ENCODE assay signal across 25 cellular contexts in the genomic region with DNA sequence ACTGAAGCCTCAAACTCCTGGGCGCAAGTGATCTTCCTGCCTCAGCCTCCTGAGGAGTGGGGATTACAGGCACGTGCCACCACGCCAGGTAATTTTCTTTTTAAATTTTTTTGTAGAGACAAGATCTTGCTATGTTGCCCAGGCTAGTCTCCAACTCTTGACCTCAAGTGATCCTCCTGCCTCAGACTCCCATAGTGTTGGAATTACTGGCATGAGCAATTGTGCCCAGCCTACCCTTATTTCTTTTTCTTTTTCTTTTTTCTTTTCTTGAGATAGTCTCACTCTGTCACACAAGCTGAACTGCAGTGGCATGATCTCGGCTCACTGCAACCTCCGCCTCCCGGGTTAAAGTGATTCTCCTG.
DNase-seq lines count a peak whose midpoint lies in the region; ATAC-seq and TF ChIP-seq lines count a peak whose summit lies in the region.
"Had no signal": no experiment of that assay in that cellular context is flagged by ENCODE, and none has a peak within 500 bp of the region (broad histone marks: within the 10 kb centered on the region; RNA-seq: fewer than 3 reads in every experiment).

No MANE protein-coding gene starts in this region.

- no peak overlapping the region for H3K18ac ChIP-seq in trophoblast cell (ENCODE audit: low read length)

- TF ChIP-seq CTCF in SK-N-SH (IDR thresholded peaks at IDR 0.05) (no peak), GM23338 (conservative IDR thresholded peaks at IDR 0.05; ENCODE audit: low read depth in 2 of 2) (no peak), WERI-Rb-1 (IDR thresholded peaks at IDR 0.05; ENCODE audit: low read depth, low read length) (no peak), hepatocyte (IDR thresholded peaks at IDR 0.05; ENCODE audit: poor library complexity) (no peak)

- no peak overlapping the region for H2AK5ac ChIP-seq in trophoblast cell (ENCODE audit: low read length)

- no peak overlapping the region for H3K4me3 ChIP-seq in SK-N-SH (ENCODE audit: low read depth in 2 of 2, low read length in 1 of 2)
- no peak overlapping the region for H3K4me3 ChIP-seq in GM23338
- no peak overlapping the region for H3K4me3 ChIP-seq in WERI-Rb-1 (ENCODE audit: low read depth, low read length)
- H3K4me3 ChIP-seq in trophoblast cell (ENCODE audit: low read depth, low read length): no peak overlapping the region
- H3K4me3 ChIP-seq in hepatocyte: no peak overlapping the region

- H4K20me1 ChIP-seq in SK-N-SH (ENCODE audit: insufficient read depth): no peaks in the 10 kb centered on the region
- H4K20me1 ChIP-seq in GM23338 (replicated peaks; ENCODE audit: insufficient read depth): no peaks in the 10 kb centered on the region
- H4K20me1 ChIP-seq in hepatocyte (ENCODE audit: insufficient read depth, poor library complexity, severe bottlenecking): no peaks in the 10 kb centered on the region

- no peaks in the 10 kb centered on the region for H3K9me2 ChIP-seq in SK-N-SH
- no peaks in the 10 kb centered on the region for H3K9me2 ChIP-seq in GM23338 (ENCODE audit: insufficient read depth)
- H3K9me2 ChIP-seq in hepatocyte (replicated peaks; ENCODE audit: insufficient read depth): no peaks in the 10 kb centered on the region

- no peak overlapping the region for H4K91ac ChIP-seq in trophoblast cell (ENCODE audit: low read depth, low read length)

- DNase-seq in SK-N-SH (no peak), GM23338 (ENCODE audit: low spot score) (no peak), WERI-Rb-1 (no peak), trophoblast cell (peak; percentile 78 to 88), SIG-M5 (lab: John Stamatoyannopoulos, UW) (no peak), hepatocyte (ENCODE audit: low spot score) (no peak)
- DNase-seq: BE2C; CD8-positive, alpha-beta memory T cell; DMS 273 treated with DMSO at 0.1 percent for 48 hours; DMS79; H7; NCI-H1048; NCI-H1417; NCI-H1694; NCI-H2081; NCI-H2227 treated with DMSO at 0.1 percent for 48 hours; NCI-H526 treated with DMSO at 0.1 percent for 48 hours; Right ventricle myocardium superior; RPMI8226 had no signal

- H2BK5ac ChIP-seq in trophoblast cell (ENCODE audit: low read depth, low read length, poor library complexity): no peak overlapping the region

- H2BK12ac ChIP-seq in trophoblast cell (ENCODE audit: low read length): no peak overlapping the region

- no peaks in the 10 kb centered on the region for H3K79me1 ChIP-seq in trophoblast cell (ENCODE audit: low read length)

- H3K27ac ChIP-seq in SK-N-SH (ENCODE audit: low read depth in 2 of 2, low read length in 1 of 2) (peak overlapping the region in 1 of 2 experiments; percentile 77; a peak in 2 of 4 replicates), GM23338 (ENCODE audit: low read depth) (peak overlapping the region; percentile 72; the same call in 1 of the 2 replicates), WERI-Rb-1 (peak overlapping the region; percentile 67), trophoblast cell (ENCODE audit: low read depth, low read length) (no peak overlapping the region), hepatocyte (no peak overlapping the region)
- H3K27ac ChIP-seq: 22Rv1, KMS-11 had no signal

- no peak overlapping the region; the same call in 1 of the 2 replicates for H3K9ac ChIP-seq in SK-N-SH
- H3K9ac ChIP-seq in trophoblast cell (ENCODE audit: low read length): no peak overlapping the region
- H3K9ac ChIP-seq: KMS-11 had no signal

- peaks cover 12% of the 10 kb centered on the region for H3F3A ChIP-seq in SK-N-SH (replicated peaks; ENCODE audit: insufficient read depth)
- no peaks in the 10 kb centered on the region for H3F3A ChIP-seq in GM23338 (replicated peaks; ENCODE audit: low read depth)

- H3K4ac ChIP-seq in trophoblast cell (ENCODE audit: low read depth, low read length): no peak overlapping the region

- no peak for TF ChIP-seq RAD21 in SK-N-SH (IDR thresholded peaks at IDR 0.05; ENCODE audit: low read length)

- CTCF ChIA-PET in SK-N-SH (lab: Yijun Ruan, JAX): no interaction called here

- H3K4me3 Mint-ChIP-seq in GM23338: no peak overlapping the region
- H3K4me3 Mint-ChIP-seq: CD14-positive monocyte; CD8-positive, alpha-beta memory T cell had no signal

- H3K9me3 ChIP-seq in SK-N-SH: no peaks in the 10 kb centered on the region
- no peaks in the 10 kb centered on the region for H3K9me3 ChIP-seq in WERI-Rb-1 (ENCODE audit: severe bottlenecking)
- H3K9me3 ChIP-seq in trophoblast cell (ENCODE audit: insufficient read depth, low read depth, low read length): peaks cover 2% of the 10 kb centered on the region
- H3K9me3 ChIP-seq in hepatocyte (ENCODE audit: low read depth): no peaks in the 10 kb centered on the region
- H3K9me3 ChIP-seq: BE2C had no signal

- H3K4me2 ChIP-seq in SK-N-SH (0 out of 2 replicates have a peak overlapping the region, but pooled peaks have one; percentile 19), GM23338 (no peak overlapping the region), trophoblast cell (ENCODE audit: low read length) (no peak overlapping the region), hepatocyte (no peak overlapping the region)
- H3K4me2 ChIP-seq: KMS-11 had no signal

- H3K4me1 ChIP-seq in SK-N-SH (ENCODE audit: control insufficient read depth in 1 of 2, insufficient read depth in 2 of 2, low read depth in 1 of 2, low read length in 1 of 2) (peaks cover 2 to 12% of the 10 kb centered on the region in 2 experiments; a peak in 1 of 4 replicates), GM23338 (ENCODE audit: insufficient read depth) (no peaks in the 10 kb centered on the region; the same call in 1 of the 2 replicates), trophoblast cell (ENCODE audit: control insufficient read depth in 1 of 2, insufficient read depth in 2 of 2, low read length in 2 of 2) (no peaks in the 10 kb centered on the region), hepatocyte (ENCODE audit: insufficient read depth) (no peaks in the 10 kb centered on the region)

- no peaks in the 10 kb centered on the region for H3K27me3 ChIP-seq in SK-N-SH (ENCODE audit: insufficient read depth)
- H3K27me3 ChIP-seq in GM23338 (ENCODE audit: insufficient read depth): no peaks in the 10 kb centered on the region
- H3K27me3 ChIP-seq in WERI-Rb-1 (ENCODE audit: insufficient read depth, low read depth, severe bottlenecking): no peaks in the 10 kb centered on the region
- H3K27me3 ChIP-seq in trophoblast cell (ENCODE audit: insufficient read depth, low read length): no peaks in the 10 kb centered on the region
- no peaks in the 10 kb centered on the region for H3K27me3 ChIP-seq in hepatocyte
- H3K27me3 ChIP-seq: BE2C had no signal

- no peak overlapping the region for H4K12ac ChIP-seq in trophoblast cell (ENCODE audit: low read depth, low read length)

- no peak for ATAC-seq in SK-N-SH treated with all-trans-retinoic acid at 6 μM for 48 hours
- ATAC-seq in GM23338: no peak
- no peak for ATAC-seq in HG03469 (IDR thresholded peaks at IDR 0.05; ENCODE audit: unreplicated experiment)

- no peaks in the 10 kb centered on the region for H3K79me2 ChIP-seq in SK-N-SH (ENCODE audit: insufficient read depth)
- H3K79me2 ChIP-seq in GM23338 (replicated peaks; ENCODE audit: insufficient read depth): no peaks in the 10 kb centered on the region
- no peaks in the 10 kb centered on the region for H3K79me2 ChIP-seq in trophoblast cell (ENCODE audit: control insufficient read depth, insufficient read depth, low read length, poor library complexity)
- no peaks in the 10 kb centered on the region for H3K79me2 ChIP-seq in hepatocyte

- H3K27me3 Mint-ChIP-seq in GM23338 (ENCODE audit: insufficient read depth, low read depth, poor library complexity): peaks cover 3% of the 10 kb centered on the region
- H3K27me3 Mint-ChIP-seq: CD8-positive, alpha-beta memory T cell; IgD-negative memory B cell had no signal

- no peak for TF ChIP-seq EP300 in SK-N-SH (IDR thresholded peaks at IDR 0.05; ENCODE audit: borderline replicate concordance in 1 of 2, low read depth in 1 of 2, low read length in 1 of 2)

- H2AFZ ChIP-seq in SK-N-SH (ENCODE audit: low read depth): no peak overlapping the region
- no peak overlapping the region for H2AFZ ChIP-seq in GM23338
- no peak overlapping the region for H2AFZ ChIP-seq in trophoblast cell (ENCODE audit: insufficient read depth, low read length, poor library complexity)
- H2AFZ ChIP-seq in hepatocyte: no peak overlapping the region

- H3K23ac ChIP-seq in trophoblast cell (ENCODE audit: low read length): no peak overlapping the region

- peaks cover 20% of the 10 kb centered on the region; the same call in 2 of the 3 replicates for H3K36me3 Mint-ChIP-seq in GM23338 (ENCODE audit: low read depth)

- POLR2A ChIA-PET in SK-N-SH (lab: Yijun Ruan, JAX): no interaction called here

- no peak overlapping the region for H3K14ac ChIP-seq in trophoblast cell (ENCODE audit: low read length)

- H2BK120ac ChIP-seq in trophoblast cell (ENCODE audit: insufficient read depth, low read length, poor library complexity): no peak overlapping the region

- no peaks in the 10 kb centered on the region for H3K4me1 Mint-ChIP-seq in GM23338
- H3K4me1 Mint-ChIP-seq: CD14-positive monocyte had no signal

- peaks cover 11 to 24% of the 10 kb centered on the region in 2 experiments for H3K36me3 ChIP-seq in SK-N-SH (replicated peaks in 1 of 2; ENCODE audit: control insufficient read depth in 1 of 2, insufficient read depth in 2 of 2, low read length in 1 of 2)
- H3K36me3 ChIP-seq in GM23338 (ENCODE audit: insufficient read depth): no peaks in the 10 kb centered on the region; the same call in 1 of the 2 replicates
- H3K36me3 ChIP-seq in WERI-Rb-1: peaks cover 28% of the 10 kb centered on the region
- H3K36me3 ChIP-seq in trophoblast cell (ENCODE audit: control insufficient read depth in 1 of 2, insufficient read depth in 2 of 2, low read length in 2 of 2): peaks cover 13 to 26% of the 10 kb centered on the region in 2 experiments
- H3K36me3 ChIP-seq in hepatocyte (replicated peaks; ENCODE audit: insufficient read depth, low read depth): no peaks in the 10 kb centered on the region

- WGBS in SK-N-SH (ENCODE audit: low lambda C conversion rate): 94% methylated on average over 6 of the region's 6 CpGs
- WGBS in trophoblast cell (ENCODE audit: extremely low coverage, insufficient coverage, insufficient read length): no CpG with 5 or more reads among the region's 6 CpGs
- 98% methylated on average over 6 of the region's 6 CpGs for WGBS in hepatocyte (ENCODE audit: low lambda C conversion rate, missing lambda C conversion rate)

- H3K27ac Mint-ChIP-seq in GM23338: no peak overlapping the region
- H3K27ac Mint-ChIP-seq: IgD-negative memory B cell had no signal

- no peaks in the 10 kb centered on the region; the same call in 2 of the 3 replicates for H3K9me3 Mint-ChIP-seq in GM23338
- H3K9me3 Mint-ChIP-seq: CD8-positive, alpha-beta memory T cell; IgD-negative memory B cell had no signal

- H4K8ac ChIP-seq in trophoblast cell (ENCODE audit: low read depth, low read length): no peak overlapping the region

TF ChIP-seq in SK-N-SH treated with all-trans-retinoic acid at 6 μM for 48 hours, 23 proteins besides CTCF, POLR2A, EP300 and RAD21 (continues in another document):
- TF ChIP-seq BACH2 (CRISPR knock-in tag; IDR thresholded peaks at IDR 0.05; ENCODE audit: borderline replicate concordance) (no peak), ARNTL (CRISPR knock-in tag; IDR thresholded peaks at IDR 0.05; ENCODE audit: borderline replicate concordance, low read depth) (no peak)

TF ChIP-seq in GM23338, 12 proteins besides CTCF, POLR2A, EP300 and RAD21 (continues in another document):
- TF ChIP-seq EZH2 (IDR thresholded peaks at IDR 0.05; ENCODE audit: low read depth, unreplicated experiment) (no peak), STAT1 (IDR thresholded peaks at IDR 0.05; ENCODE audit: unreplicated experiment) (no peak)

Comparison
In these comparisons a context has a peak if more than half of its experiments do, and no peak if none do; other contexts are left out.
1. DNase-seq: peak in trophoblast cell (2 of 2); none in SK-N-SH (single experiment), GM23338 (single experiment), WERI-Rb-1 (single experiment), SIG-M5 (single experiment) and hepatocyte (single experiment).
2. H3K27ac ChIP-seq: peak in GM23338 (single experiment) and WERI-Rb-1 (single experiment); none in trophoblast cell (single experiment) and hepatocyte (single experiment).